Comparison of ENCODE assay signal across 9 cellular contexts in the genomic region with DNA sequence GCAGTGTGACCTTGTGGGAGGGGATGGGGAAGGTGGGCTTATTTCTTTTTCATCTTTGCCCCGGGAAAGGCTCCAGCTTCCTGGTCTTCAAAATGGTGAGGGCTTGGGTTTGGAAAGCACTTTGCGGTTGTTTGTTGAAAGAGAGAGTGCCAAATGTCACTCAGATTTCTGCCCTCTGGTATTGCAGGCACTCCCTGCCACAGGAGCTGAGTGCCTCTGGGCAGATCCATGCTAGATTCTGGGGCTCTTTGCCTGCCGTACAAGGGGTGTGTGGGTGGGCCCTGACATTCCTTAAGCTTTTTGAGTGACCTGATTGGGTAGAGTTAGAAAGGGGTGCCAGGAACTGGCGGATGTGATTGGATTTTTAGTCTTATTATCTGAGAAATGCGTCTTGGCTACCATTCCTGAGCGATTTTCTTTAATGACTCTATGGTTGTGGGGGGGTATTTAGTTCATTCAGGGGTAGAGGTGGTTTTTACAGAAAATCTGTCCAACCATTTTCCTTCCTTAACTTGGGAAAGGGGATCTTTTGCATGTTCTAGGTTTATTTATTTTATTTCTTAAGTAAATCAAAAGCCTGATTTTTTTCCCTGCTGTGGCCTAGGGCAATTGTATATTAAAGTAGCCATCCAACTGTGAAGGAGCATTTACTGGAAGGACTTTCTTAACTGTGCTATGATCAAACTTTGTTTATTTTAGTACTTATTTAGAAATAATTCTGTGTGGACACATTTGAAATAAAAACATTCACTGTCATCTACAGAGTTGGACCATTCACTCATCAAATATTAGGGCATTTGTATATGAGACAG. TPM values are rescaled to one million over a fixed set of nuclear protein-coding genes. Genes with fewer than 3 reads are reported as not detected.
DNase-seq lines count a peak whose midpoint lies in the region; ATAC-seq, FAIRE-seq and TF ChIP-seq lines count a peak whose summit lies in the region.
"Had no signal": no experiment of that assay in that cellular context is flagged by ENCODE, and none has a peak within 500 bp of the region (broad histone marks: within the 10 kb centered on the region; RNA-seq: fewer than 3 reads in every experiment).

No MANE protein-coding gene starts in this region.

- H2AFZ ChIP-seq in endothelial cell of umbilical vein (ENCODE audit: low read depth, low read length) (no peak overlapping the region), osteoblast (ENCODE audit: low read length) (no peak overlapping the region)

- no peak for ATAC-seq in GM19452 (IDR thresholded peaks at IDR 0.05; ENCODE audit: unreplicated experiment)

- H3K4me2 ChIP-seq in endothelial cell of umbilical vein (ENCODE audit: insufficient read depth, low read length) (peak overlapping the region; percentile 37), osteoblast (ENCODE audit: insufficient read depth, low read length) (peak overlapping the region; percentile 95)

- no peaks in the 10 kb centered on the region for H3K36me3 ChIP-seq in endothelial cell of umbilical vein (ENCODE audit: control insufficient read depth in 2 of 2, extremely low read depth in 1 of 2, insufficient read depth in 2 of 2, low read length in 2 of 2)
- H3K36me3 ChIP-seq in osteoblast (ENCODE audit: insufficient read depth, low read length), result peaks cover 3% of the 10 kb centered on the region

- H3K4me1 ChIP-seq in endothelial cell of umbilical vein (ENCODE audit: control insufficient read depth, extremely low read depth, insufficient read depth, low read length) (peaks cover 44% of the 10 kb centered on the region), osteoblast (ENCODE audit: insufficient read depth, low read length) (peaks cover 57% of the 10 kb centered on the region)

- H3K9me3 Mint-ChIP-seq in activated CD4-positive, alpha-beta memory T cell treated with anti-CD3 and anti-CD28 coated beads, Interleukin-2, amount 10 ng/mL, durations not matched to agents 7 days and 5 days, result no peaks in the 10 kb centered on the region
- H3K9me3 Mint-ChIP-seq: central memory CD8-positive, alpha-beta T cell had no signal

- peaks cover 32% of the 10 kb centered on the region for H3K4me1 Mint-ChIP-seq in activated CD4-positive, alpha-beta memory T cell treated with anti-CD3 and anti-CD28 coated beads, Interleukin-2, amount 10 ng/mL, durations not matched to agents 7 days and 5 days

- intact Hi-C loops in endothelial cell of umbilical vein (cut with micrococcal nuclease), result loop anchor here (2.0 to 5.0 kb wide), 3 partner anchors 41 to 268 kb away; a partner anchor contains a TSS

- POLR2A ChIA-PET in endothelial cell of umbilical vein (lab: Charles Lee), result interaction anchor here (0.5 to 0.6 kb wide), 2 partner anchors 112 to 1857 kb away, joined by 3 read pairs; no protein-coding TSS in a partner anchor
- POLR2A ChIA-PET in activated CD4-positive, alpha-beta memory T cell treated with anti-CD3 and anti-CD28 coated beads, Interleukin-2, amount 10 ng/mL, durations not matched to agents 7 days and 5 days (lab: Charles Lee), result no interaction called here

- no peaks in the 10 kb centered on the region for H3K27me3 Mint-ChIP-seq in activated CD4-positive, alpha-beta memory T cell treated with anti-CD3 and anti-CD28 coated beads, Interleukin-2, amount 10 ng/mL, durations not matched to agents 7 days and 5 days
- H3K27me3 Mint-ChIP-seq: central memory CD8-positive, alpha-beta T cell had no signal

- H3K27me3 ChIP-seq in endothelial cell of umbilical vein (ENCODE audit: control insufficient read depth in 2 of 2, insufficient read depth in 2 of 2, low read length in 2 of 2) (no peaks in the 10 kb centered on the region), osteoblast (ENCODE audit: insufficient read depth, low read length) (no peaks in the 10 kb centered on the region)

- H3K27ac ChIP-seq in endothelial cell of umbilical vein (ENCODE audit: insufficient read depth, low read depth, low read length) (peak overlapping the region; percentile 14), osteoblast (ENCODE audit: low read depth, low read length) (peak overlapping the region; percentile 91)

- H3K9me3 ChIP-seq in endothelial cell of umbilical vein (replicated peaks; ENCODE audit: control insufficient read depth, insufficient read depth, low read length) (no peaks in the 10 kb centered on the region), osteoblast (ENCODE audit: low read depth, low read length) (no peaks in the 10 kb centered on the region)

- no peaks in the 10 kb centered on the region for H4K20me1 ChIP-seq in endothelial cell of umbilical vein (replicated peaks; ENCODE audit: control insufficient read depth, extremely low read depth, insufficient read depth, low read length)
- H4K20me1 ChIP-seq in osteoblast (ENCODE audit: insufficient read depth, low read length), result peaks cover 58% of the 10 kb centered on the region

- no TSS peak for BruUV-seq in endothelial cell of umbilical vein (replicated peaks; lab: Mats Ljungman, UMichigan)

- no peak for FAIRE-seq in endothelial cell of umbilical vein (lab: Jason Lieb, UNC)

- H3K36me3 Mint-ChIP-seq in activated CD4-positive, alpha-beta memory T cell treated with anti-CD3 and anti-CD28 coated beads, Interleukin-2, amount 10 ng/mL, durations not matched to agents 7 days and 5 days (ENCODE audit: low read depth), result peaks cover 3% of the 10 kb centered on the region

- dilution Hi-C loops in endothelial cell of umbilical vein (cut with MboI; ENCODE audit: extremely low pct_ligation_motif_present, low sequenced_read_pairs), result no loop called here

- H3K27ac Mint-ChIP-seq in activated CD4-positive, alpha-beta memory T cell treated with anti-CD3 and anti-CD28 coated beads, Interleukin-2, amount 10 ng/mL, durations not matched to agents 7 days and 5 days, result no peak overlapping the region

- H3K4me3 ChIP-seq in endothelial cell of umbilical vein (replicated peaks in 1 of 3; ENCODE audit: insufficient read depth in 1 of 3, low read depth in 1 of 3, low read length in 3 of 3) (peak overlapping the region in 2 of 3 experiments; percentile 18 to 34), osteoblast (ENCODE audit: insufficient read depth, low read length) (peak overlapping the region; percentile 93)

- no peak for TF ChIP-seq CTCF in endothelial cell of umbilical vein (IDR thresholded peaks at IDR 0.05; ENCODE audit: extremely low read depth in 1 of 2, insufficient read depth in 1 of 2, low read depth in 1 of 2, low read length in 2 of 2)
- no peak for TF ChIP-seq CTCF in osteoblast (IDR thresholded peaks at IDR 0.05; ENCODE audit: extremely low read depth, low read depth, low read length)

- peak; percentile 43 for DNase-seq in D341Med (ENCODE audit: low spot score)
- DNase-seq in NCI-H2029 (lab: John Stamatoyannopoulos, UW), result peak; percentile 75
- DNase-seq in endothelial cell of umbilical vein (ENCODE audit: low read depth, low spot score), result peak; percentile 21
- DNase-seq in osteoblast (ENCODE audit: insufficient read length, low spot score, missing footprints), result peak; percentile 91
- DNase-seq in amniotic stem cell (lab: John Stamatoyannopoulos, UW), result no peak
- no peak for DNase-seq in activated CD4-positive, alpha-beta memory T cell treated with anti-CD3 and anti-CD28 coated beads, Interleukin-2, amount 10 ng/mL, durations not matched to agents 7 days and 5 days
- no peak for DNase-seq in KG1 (lab: John Stamatoyannopoulos, UW)

- H3K4me3 Mint-ChIP-seq in activated CD4-positive, alpha-beta memory T cell treated with anti-CD3 and anti-CD28 coated beads, Interleukin-2, amount 10 ng/mL, durations not matched to agents 7 days and 5 days, result no peak overlapping the region
- H3K4me3 Mint-ChIP-seq: central memory CD8-positive, alpha-beta T cell had no signal

- H3K9ac ChIP-seq in endothelial cell of umbilical vein (replicated peaks; ENCODE audit: extremely low read depth, insufficient read depth, low read length), result no peak overlapping the region

- TF ChIP-seq POLR2A in endothelial cell of umbilical vein (IDR thresholded peaks at IDR 0.05; ENCODE audit: low read depth, low read length), result no peak

- CTCF ChIA-PET in endothelial cell of umbilical vein (lab: Charles Lee), result interaction anchor here (0.8 to 3.8 kb wide), 6 partner anchors 9 to 149 kb away, joined by 3 to 33 read pairs (median 12); no protein-coding TSS in a partner anchor
- CTCF ChIA-PET in activated CD4-positive, alpha-beta memory T cell treated with anti-CD3 and anti-CD28 coated beads, Interleukin-2, amount 10 ng/mL, durations not matched to agents 7 days and 5 days (lab: Charles Lee), result interaction anchor here (1.1 to 2.1 kb wide), 3 partner anchors 62 to 150 kb away, joined by 3 to 11 read pairs (median 5); no protein-coding TSS in a partner anchor

- H3K79me2 ChIP-seq in endothelial cell of umbilical vein (ENCODE audit: control insufficient read depth, insufficient read depth, low read length) (peaks cover 75% of the 10 kb centered on the region), osteoblast (ENCODE audit: insufficient read depth, low read length) (peaks cover 80% of the 10 kb centered on the region)

- H3K9me1 ChIP-seq in endothelial cell of umbilical vein (replicated peaks; ENCODE audit: control insufficient read depth, extremely low read depth, insufficient read depth, low read length), result no peaks in the 10 kb centered on the region

RNA-seq across cellular contexts. Expression of a gene that starts 3.2 kb away (rescaled TPM):
- 47.3 and 51.3 TPM in 2 replicates for total RNA-seq in endothelial cell of umbilical vein
- 25.7 and 28.3 TPM in 2 replicates for polyA plus RNA-seq in endothelial cell of umbilical vein
- 19.6 and 20.2 TPM in 2 replicates for polyA plus RNA-seq in endothelial cell of umbilical vein (2011; cell fraction: cytosol; rRNA removed)
- polyA plus RNA-seq in endothelial cell of umbilical vein (2011; cell fraction: nucleus; rRNA removed), result 29.7 and 30.7 TPM in 2 replicates
- 25.8 and 31.7 TPM in 2 replicates for polyA plus RNA-seq in endothelial cell of umbilical vein (2012)
- 35.8 and 45.8 TPM in 2 replicates for polyA minus RNA-seq in endothelial cell of umbilical vein
- 20.1 TPM for polyA minus RNA-seq in endothelial cell of umbilical vein (2011; cell fraction: cytosol; rRNA and poly(A)+ RNA removed)
- polyA minus RNA-seq in endothelial cell of umbilical vein (2011; cell fraction: nucleus; rRNA and poly(A)+ RNA removed), result 53.1 and 57.3 TPM in 2 replicates
- total RNA-seq in osteoblast, result 76.0 and 82.2 TPM in 2 replicates
- 10 to 100 TPM; 35.4 to 36.0 TPM for total RNA-seq in activated CD4-positive, alpha-beta memory T cell treated with anti-CD3 and anti-CD28 coated beads, Interleukin-2, amount 10 ng/mL, durations not matched to agents 7 days and 5 days

RNA-seq across cellular contexts. Expression of a gene that starts 13.4 kb away (rescaled TPM):
- total RNA-seq in endothelial cell of umbilical vein, result 279 and 313 TPM in 2 replicates
- polyA plus RNA-seq in endothelial cell of umbilical vein, result 376 and 417 TPM in 2 replicates
- polyA plus RNA-seq in endothelial cell of umbilical vein (2011; cell fraction: cytosol; rRNA removed), result 283 and 300 TPM in 2 replicates
- 93.6 and 108 TPM in 2 replicates for polyA plus RNA-seq in endothelial cell of umbilical vein (2011; cell fraction: nucleus; rRNA removed)
- polyA plus RNA-seq in endothelial cell of umbilical vein (2012), result 320 and 378 TPM in 2 replicates
- polyA minus RNA-seq in endothelial cell of umbilical vein, result 115 and 153 TPM in 2 replicates
- 93.2 TPM for polyA minus RNA-seq in endothelial cell of umbilical vein (2011; cell fraction: cytosol; rRNA and poly(A)+ RNA removed)
- 22.7 and 27.2 TPM in 2 replicates for polyA minus RNA-seq in endothelial cell of umbilical vein (2011; cell fraction: nucleus; rRNA and poly(A)+ RNA removed)
- 117 and 136 TPM in 2 replicates for total RNA-seq in osteoblast
- 100 to 1,000 TPM; 116 to 117 TPM for total RNA-seq in activated CD4-positive, alpha-beta memory T cell treated with anti-CD3 and anti-CD28 coated beads, Interleukin-2, amount 10 ng/mL, durations not matched to agents 7 days and 5 days

Comparison
In these comparisons a context has a peak if more than half of its experiments do, and no peak if none do; other contexts are left out.
1. DNase-seq: peak in D341Med (single experiment), NCI-H2029 (single experiment), endothelial cell of umbilical vein (single experiment) and osteoblast (single experiment); none in amniotic stem cell (single experiment), activated CD4-positive, alpha-beta memory T cell treated with anti-CD3 and anti-CD28 coated beads, Interleukin-2, amount 10 ng/mL, durations not matched to agents 7 days and 5 days (single experiment) and KG1 (single experiment).